ENCODE assay signal across 15 cellular contexts in genomic region chr14:71472281-71472960, GRCh38.
DNase-seq lines count a peak whose midpoint lies in the region; ATAC-seq and TF ChIP-seq lines count a peak whose summit lies in the region.
"Had no signal": no experiment of that assay in that cellular context is flagged by ENCODE, and none has a peak within 500 bp of the region (broad histone marks: within the 10 kb centered on the region; RNA-seq: fewer than 3 reads in every experiment).

No MANE protein-coding gene starts in this region.

- H3K27me3 Mint-ChIP-seq in natural killer cell treated with Interleukin-12 subunit alpha and Interleukin-12 subunit beta and Interleukin-15 and Interleukin-18, amount 100 ng/mL, for 72 hours: no peaks in the 10 kb centered on the region
- H3K27me3 Mint-ChIP-seq in natural killer cell (ENCODE audit: low read depth in 2 of 2): no peaks in the 10 kb centered on the region
- H3K27me3 Mint-ChIP-seq in GM23338 (ENCODE audit: insufficient read depth, low read depth, poor library complexity): no peaks in the 10 kb centered on the region
- H3K27me3 Mint-ChIP-seq: naive thymus-derived CD8-positive, alpha-beta T cell; stimulated activated naive CD8-positive, alpha-beta T cell treated with anti-CD3 and anti-CD28 coated beads, Interleukin-15, Interleukin-2, amounts not matched to agents 100 ng/mL and 50 ng/mL, for 24 hours had no signal

- peak overlapping the region; percentile 17 for H3K4me3 Mint-ChIP-seq in natural killer cell treated with Interleukin-12 subunit alpha and Interleukin-12 subunit beta and Interleukin-15 and Interleukin-18, amount 100 ng/mL, for 72 hours
- no peak overlapping the region for H3K4me3 Mint-ChIP-seq in natural killer cell
- H3K4me3 Mint-ChIP-seq in GM23338: no peak overlapping the region
- H3K4me3 Mint-ChIP-seq: naive thymus-derived CD8-positive, alpha-beta T cell; stimulated activated naive CD8-positive, alpha-beta T cell treated with anti-CD3 and anti-CD28 coated beads, Interleukin-15, Interleukin-2, amounts not matched to agents 100 ng/mL and 50 ng/mL, for 24 hours had no signal

- H3K4me3 ChIP-seq in GM23338 (no peak overlapping the region), WERI-Rb-1 (ENCODE audit: low read depth, low read length) (no peak overlapping the region)

- H3F3A ChIP-seq in GM23338 (replicated peaks; ENCODE audit: low read depth): no peaks in the 10 kb centered on the region

- in situ Hi-C loops in ACHN (cut with HindIII; ENCODE audit: low pct_ligation_motif_present, low pct_unique_long_range_greater_than_20kb, low sequenced_read_pairs): no loop called here

- intact Hi-C loops in natural killer cell (cut with micrococcal nuclease): no loop called here

- peaks cover 24 to 39% of the 10 kb centered on the region in 2 donors for H3K4me1 Mint-ChIP-seq in natural killer cell treated with Interleukin-12 subunit alpha and Interleukin-12 subunit beta and Interleukin-15 and Interleukin-18, amount 100 ng/mL, for 72 hours (ENCODE audit: low read depth in 2 of 2)
- peaks cover 26 to 32% of the 10 kb centered on the region in 2 donors for H3K4me1 Mint-ChIP-seq in natural killer cell
- peaks cover 30% of the 10 kb centered on the region for H3K4me1 Mint-ChIP-seq in GM23338

- H3K36me3 ChIP-seq in GM23338 (ENCODE audit: insufficient read depth) (no peaks in the 10 kb centered on the region), WERI-Rb-1 (no peaks in the 10 kb centered on the region)

- H3K27ac Mint-ChIP-seq in natural killer cell treated with Interleukin-12 subunit alpha and Interleukin-12 subunit beta and Interleukin-15 and Interleukin-18, amount 100 ng/mL, for 72 hours: no peak overlapping the region
- H3K27ac Mint-ChIP-seq in natural killer cell (no peak overlapping the region), GM23338 (no peak overlapping the region)
- H3K27ac Mint-ChIP-seq: naive thymus-derived CD8-positive, alpha-beta T cell had no signal

- TF ChIP-seq CTCF in natural killer cell (IDR thresholded peaks at IDR 0.05): no peak
- TF ChIP-seq CTCF in GM23338 (conservative IDR thresholded peaks at IDR 0.05; ENCODE audit: low read depth in 2 of 2): no peak
- TF ChIP-seq CTCF in WERI-Rb-1 (IDR thresholded peaks at IDR 0.05; ENCODE audit: low read depth, low read length): no peak

- H3K9me3 Mint-ChIP-seq in natural killer cell treated with Interleukin-12 subunit alpha and Interleukin-12 subunit beta and Interleukin-15 and Interleukin-18, amount 100 ng/mL, for 72 hours: peaks cover 3% of the 10 kb centered on the region
- H3K9me3 Mint-ChIP-seq in natural killer cell (peaks cover 5 to 6% of the 10 kb centered on the region in 2 donors), GM23338 (peaks cover 6% of the 10 kb centered on the region; the same call in 2 of the 3 replicates)
- H3K9me3 Mint-ChIP-seq: stimulated activated naive CD8-positive, alpha-beta T cell treated with anti-CD3 and anti-CD28 coated beads, Interleukin-15, Interleukin-2, amounts not matched to agents 100 ng/mL and 50 ng/mL, for 24 hours had no signal

- H3K4me1 ChIP-seq in GM23338 (ENCODE audit: insufficient read depth): peaks cover 6% of the 10 kb centered on the region; the same call in 1 of the 2 replicates

- H4K20me1 ChIP-seq in GM23338 (replicated peaks; ENCODE audit: insufficient read depth): peaks cover 5% of the 10 kb centered on the region; the same call in 1 of the 2 replicates

- H3K36me3 Mint-ChIP-seq in natural killer cell treated with Interleukin-12 subunit alpha and Interleukin-12 subunit beta and Interleukin-15 and Interleukin-18, amount 100 ng/mL, for 72 hours: peaks cover 8% of the 10 kb centered on the region
- no peaks in the 10 kb centered on the region for H3K36me3 Mint-ChIP-seq in natural killer cell
- peaks cover 9% of the 10 kb centered on the region; the same call in 1 of the 3 replicates for H3K36me3 Mint-ChIP-seq in GM23338 (ENCODE audit: low read depth)

- H3K27me3 ChIP-seq in GM23338 (ENCODE audit: insufficient read depth) (no peaks in the 10 kb centered on the region), WERI-Rb-1 (ENCODE audit: insufficient read depth, low read depth, severe bottlenecking) (no peaks in the 10 kb centered on the region)

- 0 out of 2 replicates have a peak overlapping the region, but pooled peaks have one; percentile 13 for H3K4me2 ChIP-seq in GM23338

- no peaks in the 10 kb centered on the region for H3K9me3 ChIP-seq in WERI-Rb-1 (ENCODE audit: severe bottlenecking)

- H2AFZ ChIP-seq in GM23338: no peak overlapping the region

- 0 out of 2 replicates have a peak, but pooled peaks cover 7% of the 10 kb centered on the region for H3K9me2 ChIP-seq in GM23338 (ENCODE audit: insufficient read depth)

- peak; percentile 52 to 82 for ATAC-seq in natural killer cell treated with Interleukin-12 subunit alpha and Interleukin-12 subunit beta and Interleukin-15 and Interleukin-18, amount 100 ng/mL, for 72 hours
- ATAC-seq in natural killer cell (no peak), GM23338 (no peak)
- ATAC-seq: naive thymus-derived CD8-positive, alpha-beta T cell had no signal

- no peak for DNase-seq in natural killer cell treated with Interleukin-12 subunit alpha and Interleukin-12 subunit beta and Interleukin-15 and Interleukin-18, amount 100 ng/mL, for 72 hours (ENCODE audit: low spot score)
- DNase-seq in natural killer cell: no peak
- no peak for DNase-seq in GM23338 (ENCODE audit: low spot score)
- peak; percentile 10 for DNase-seq in RPMI7951 (ENCODE audit: low read depth)
- no peak for DNase-seq in WERI-Rb-1
- no peak for DNase-seq in amniotic stem cell (lab: John Stamatoyannopoulos, UW)
- DNase-seq in nucleus accumbens (lab: John Stamatoyannopoulos, UW): no peak
- DNase-seq in ACHN: no peak
- DNase-seq: activated CD4-positive, alpha-beta T cell treated with anti-CD3 and anti-CD28 coated beads for 4 hours; anterior cingulate cortex; naive thymus-derived CD8-positive, alpha-beta T cell; NCI-H2107; SHP77 treated with DMSO at 0.1 percent for 48 hours had no signal

- no peak overlapping the region for H3K27ac ChIP-seq in GM23338 (ENCODE audit: low read depth)
- no peak overlapping the region for H3K27ac ChIP-seq in WERI-Rb-1
- H3K27ac ChIP-seq: epithelial cell of prostate had no signal

- H3K79me2 ChIP-seq in GM23338 (replicated peaks; ENCODE audit: insufficient read depth): peaks cover 42% of the 10 kb centered on the region; the same call in 1 of the 2 replicates

TF ChIP-seq in GM23338, 12 proteins besides CTCF, POLR2A, EP300 and RAD21 (continues in another document):
- TF ChIP-seq EZH2 (IDR thresholded peaks at IDR 0.05; ENCODE audit: low read depth, unreplicated experiment): no peak
- TF ChIP-seq NANOG (IDR thresholded peaks at IDR 0.05; ENCODE audit: borderline replicate concordance): no peak
- no peak for TF ChIP-seq ETS1 (IDR thresholded peaks at IDR 0.05)

Comparison
In these comparisons a context has a peak if more than half of its experiments do, and no peak if none do; other contexts are left out.
1. ATAC-seq: peak in natural killer cell treated with Interleukin-12 subunit alpha and Interleukin-12 subunit beta and Interleukin-15 and Interleukin-18, amount 100 ng/mL, for 72 hours (2 of 2); none in natural killer cell (0 of 3) and GM23338 (single experiment).